32 cellular contexts compared by ENCODE assay signal in the genomic region with DNA sequence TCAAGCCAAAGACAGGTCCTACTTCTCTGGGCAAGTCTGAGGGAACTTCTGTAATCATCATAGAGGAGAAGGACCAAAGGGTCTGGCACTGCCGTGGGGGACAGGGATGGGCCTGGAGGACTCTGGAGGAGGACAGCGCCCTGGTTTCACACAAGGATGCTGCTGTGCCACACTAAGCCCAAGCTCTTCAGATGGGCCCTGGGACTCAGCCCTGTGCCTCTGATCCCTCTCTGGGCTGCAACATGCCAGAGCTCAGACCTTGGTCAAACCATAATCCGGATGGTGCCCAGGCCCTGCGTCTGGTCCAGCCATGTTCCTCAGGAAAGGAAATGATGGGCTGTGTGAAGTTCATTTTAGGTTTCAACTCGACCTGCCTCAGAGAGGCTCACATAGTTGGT.
DNase-seq lines count a peak whose midpoint lies in the region; ATAC-seq and TF ChIP-seq lines count a peak whose summit lies in the region.
"Had no signal": no experiment of that assay in that cellular context is flagged by ENCODE, and none has a peak within 500 bp of the region (broad histone marks: within the 10 kb centered on the region; RNA-seq: fewer than 3 reads in every experiment).

No MANE protein-coding gene starts in this region.

- H2BK15ac ChIP-seq in neuronal stem cell (ENCODE audit: low read length): no peak overlapping the region

- 94 to 100% methylated on average over 2 to 5 of the region's 5 CpGs for WGBS in endodermal cell (ENCODE audit: insufficient coverage in 1 of 2, insufficient read length in 1 of 2), 2 experiments
- no CpG with 5 or more reads among the region's 5 CpGs for WGBS in neuronal stem cell (ENCODE audit: extremely low coverage in 2 of 2, insufficient read length in 2 of 2, insufficient replicate concordance in 1 of 2), 2 donors

- H2AFZ ChIP-seq in neuronal stem cell (ENCODE audit: low read length): no peak overlapping the region

- no peak overlapping the region for H3K23ac ChIP-seq in neuronal stem cell (ENCODE audit: low read depth, low read length, poor library complexity)

- H3K79me1 ChIP-seq in neuronal stem cell (ENCODE audit: low read depth, low read length): no peaks in the 10 kb centered on the region

- no peak overlapping the region for H3K27ac Mint-ChIP-seq in endodermal cell
- H3K27ac Mint-ChIP-seq: activated CD4-positive, alpha-beta T cell treated with anti-CD3 and anti-CD28 coated beads for 36 hours; activated CD8-positive, alpha-beta T cell treated with anti-CD3 and anti-CD28 coated beads, Interleukin-2, amount 10 ng/mL, durations not matched to agents 7 days and 5 days; activated naive CD8-positive, alpha-beta T cell treated with anti-CD3 and anti-CD28 coated beads, Interleukin-2, amount 50 U/mL, for 24 hours; effector memory CD8-positive, alpha-beta T cell; naive thymus-derived CD4-positive, alpha-beta T cell had no signal

- no peak overlapping the region for H4K8ac ChIP-seq in neuronal stem cell (ENCODE audit: low read depth, low read length)

- in situ Hi-C loops in GM13976 (cut with MboI; ENCODE audit: low sequenced_read_pairs, unreplicated experiment): no loop called here

- H3K4me1 ChIP-seq in right atrium auricular region (no peaks in the 10 kb centered on the region), endodermal cell (ENCODE audit: control insufficient read depth, insufficient read depth, low read length) (peaks cover 4% of the 10 kb centered on the region), neuronal stem cell (ENCODE audit: control insufficient read depth in 2 of 2, insufficient read depth in 1 of 2, low read depth in 1 of 2, low read length in 2 of 2) (peaks cover 2 to 11% of the 10 kb centered on the region in 2 donors), vagina (no peaks in the 10 kb centered on the region)
- H3K4me1 ChIP-seq: colonic mucosa, gastrocnemius medialis, SJCRH30, uterus had no signal

- no peak overlapping the region for H2BK12ac ChIP-seq in neuronal stem cell (ENCODE audit: low read length)

- H3K4me3 Mint-ChIP-seq in endodermal cell: no peak overlapping the region
- H3K4me3 Mint-ChIP-seq: activated CD4-positive, alpha-beta T cell treated with anti-CD3 and anti-CD28 coated beads for 36 hours; activated CD8-positive, alpha-beta T cell treated with anti-CD3 and anti-CD28 coated beads, Interleukin-2, amount 10 ng/mL, durations not matched to agents 7 days and 5 days; activated naive CD8-positive, alpha-beta T cell treated with anti-CD3 and anti-CD28 coated beads, Interleukin-2, amount 50 U/mL, for 24 hours; effector memory CD8-positive, alpha-beta T cell; naive thymus-derived CD4-positive, alpha-beta T cell had no signal

- intact Hi-C loops in Right ventricle myocardium superior (cut with DNase I) (no loop called here), vagina (cut with DNase I) (no loop called here)

- H3K36me3 Mint-ChIP-seq in endodermal cell (ENCODE audit: low read depth): peaks cover 12% of the 10 kb centered on the region

- peaks cover 19% of the 10 kb centered on the region for H3K4me1 Mint-ChIP-seq in endodermal cell
- H3K4me1 Mint-ChIP-seq: activated CD4-positive, alpha-beta T cell treated with anti-CD3 and anti-CD28 coated beads for 36 hours; activated naive CD8-positive, alpha-beta T cell treated with anti-CD3 and anti-CD28 coated beads, Interleukin-2, amount 50 U/mL, for 24 hours; naive thymus-derived CD4-positive, alpha-beta T cell had no signal

- H3K9me3 ChIP-seq in right atrium auricular region: peaks cover 0 to 6% of the 10 kb centered on the region in 2 donors
- H3K9me3 ChIP-seq in endodermal cell (ENCODE audit: control insufficient read depth, low read length): peaks cover 32% of the 10 kb centered on the region
- H3K9me3 ChIP-seq in neuronal stem cell (replicated peaks in 1 of 2; ENCODE audit: control insufficient read depth in 2 of 2, insufficient read depth in 1 of 2, low read depth in 1 of 2, low read length in 2 of 2): peaks cover 4 to 43% of the 10 kb centered on the region in 2 donors
- H3K9me3 ChIP-seq in vagina: no peaks in the 10 kb centered on the region
- H3K9me3 ChIP-seq: colonic mucosa, gastrocnemius medialis, uterus had no signal

- H3K27me3 ChIP-seq in right atrium auricular region: no peaks in the 10 kb centered on the region
- H3K27me3 ChIP-seq in endodermal cell (ENCODE audit: control insufficient read depth, insufficient read depth, low read length, poor library complexity, severe bottlenecking): no peaks in the 10 kb centered on the region
- H3K27me3 ChIP-seq in neuronal stem cell (ENCODE audit: control insufficient read depth in 3 of 3, insufficient read depth in 3 of 3, low read depth in 1 of 3, low read length in 3 of 3): no peaks in the 10 kb centered on the region
- H3K27me3 ChIP-seq in vagina: no peaks in the 10 kb centered on the region
- H3K27me3 ChIP-seq: colonic mucosa, gastrocnemius medialis, SJCRH30, uterus had no signal

- no peak overlapping the region for H3K27ac ChIP-seq in right atrium auricular region
- no peak overlapping the region for H3K27ac ChIP-seq in endodermal cell (ENCODE audit: low read depth, low read length)
- no peak overlapping the region for H3K27ac ChIP-seq in neuronal stem cell (replicated peaks; ENCODE audit: low read length)
- H3K27ac ChIP-seq in vagina: no peak overlapping the region
- H3K27ac ChIP-seq: colonic mucosa, gastrocnemius medialis, SJCRH30, uterus, VCaP had no signal

- TF ChIP-seq POLR2A in vagina (IDR thresholded peaks at IDR 0.05): no peak

- H3K18ac ChIP-seq in neuronal stem cell (ENCODE audit: low read length): peak overlapping the region; percentile 22

- no peak overlapping the region for H3K4me2 ChIP-seq in neuronal stem cell (ENCODE audit: insufficient read depth, low read length, poor library complexity, severe bottlenecking)

- H3K14ac ChIP-seq in neuronal stem cell (ENCODE audit: low read length): no peak overlapping the region

- TF ChIP-seq CTCF in right atrium auricular region (IDR thresholded peaks at IDR 0.05) (no peak), endodermal cell (conservative IDR thresholded peaks at IDR 0.05) (no peak), vagina (IDR thresholded peaks at IDR 0.05) (no peak), GM13976 (IDR thresholded peaks at IDR 0.05; ENCODE audit: borderline replicate concordance, control extremely low read depth, extremely low read depth, insufficient read depth, missing control alignments) (no peak)

- peak overlapping the region; percentile 35 for H2AK5ac ChIP-seq in neuronal stem cell (ENCODE audit: low read depth, low read length)

- H3K4ac ChIP-seq in neuronal stem cell (ENCODE audit: low read length): no peak overlapping the region

- H3K9ac ChIP-seq in endodermal cell (ENCODE audit: extremely low read depth, low read length, poor library complexity, severe bottlenecking) (no peak overlapping the region), neuronal stem cell (ENCODE audit: low read depth, low read length, poor library complexity) (no peak overlapping the region)

- ATAC-seq in Right ventricle myocardium superior (ENCODE audit: poor library complexity) (no peak), SK-N-SH treated with all-trans-retinoic acid at 6 μM for 48 hours (no peak)
- ATAC-seq: activated CD4-positive, alpha-beta T cell treated with anti-CD3 and anti-CD28 coated beads for 36 hours; activated CD8-positive, alpha-beta T cell treated with anti-CD3 and anti-CD28 coated beads, Interleukin-2, amount 10 ng/mL, durations not matched to agents 7 days and 5 days; activated naive CD8-positive, alpha-beta T cell treated with anti-CD3 and anti-CD28 coated beads, Interleukin-2, amount 50 U/mL, for 24 hours; effector memory CD8-positive, alpha-beta T cell; gastrocnemius medialis; naive thymus-derived CD4-positive, alpha-beta T cell; Panc1 had no signal

- no peak overlapping the region for H2BK5ac ChIP-seq in neuronal stem cell (ENCODE audit: low read length)

- no peaks in the 10 kb centered on the region for H3K36me3 ChIP-seq in right atrium auricular region
- H3K36me3 ChIP-seq in endodermal cell (ENCODE audit: control insufficient read depth, insufficient read depth, low read length): no peaks in the 10 kb centered on the region
- no peaks in the 10 kb centered on the region for H3K36me3 ChIP-seq in neuronal stem cell (replicated peaks in 1 of 2; ENCODE audit: control insufficient read depth in 2 of 2, insufficient read depth in 2 of 2, low read length in 2 of 2)
- no peaks in the 10 kb centered on the region for H3K36me3 ChIP-seq in vagina
- H3K36me3 ChIP-seq: colonic mucosa, gastrocnemius medialis, SJCRH30, uterus had no signal

- peak; percentile 46 for DNase-seq in right atrium auricular region (ENCODE audit: low spot score)
- DNase-seq in Right ventricle myocardium superior: no peak
- DNase-seq in endodermal cell: peak; percentile 22
- no peak for DNase-seq in neuronal stem cell (ENCODE audit: low spot score)
- DNase-seq in vagina (ENCODE audit: extremely low spot score in 2 of 2): peak; percentile 55 to 75
- DNase-seq in GM13976 (ENCODE audit: low spot score): no peak
- DNase-seq in NCI-H2081 (lab: John Stamatoyannopoulos, UW): no peak
- DNase-seq: activated CD4-positive, alpha-beta T cell treated with anti-CD3 and anti-CD28 coated beads for 36 hours; activated CD8-positive, alpha-beta T cell treated with anti-CD3 and anti-CD28 coated beads, Interleukin-2, amount 10 ng/mL, durations not matched to agents 7 days and 5 days; activated naive CD4-positive, alpha-beta T cell; activated naive CD8-positive, alpha-beta T cell treated with anti-CD3 and anti-CD28 coated beads, Interleukin-2, amount 50 U/mL, for 24 hours; activated T-cell treated with anti-CD3 and anti-CD28 coated beads, Interleukin-2, amount 50 U/mL, for 1 hour; Calu3; colonic mucosa; effector memory CD8-positive, alpha-beta T cell; erythroblast; gastrocnemius medialis; GDM1; H7; midbrain; naive thymus-derived CD4-positive, alpha-beta T cell; NCI-H1417 treated with DMSO at 0.1 percent for 48 hours; NCI-H345; NCI-H69; occipital lobe; SJCRH30; stimulated activated naive CD4-positive, alpha-beta T cell treated with Interleukin-2 at 50 U/mL for 16 hours; T1000; uterus had no signal

- peaks cover 49% of the 10 kb centered on the region for H3K9me3 Mint-ChIP-seq in endodermal cell
- H3K9me3 Mint-ChIP-seq: effector memory CD8-positive, alpha-beta T cell had no signal

- H4K91ac ChIP-seq in neuronal stem cell (ENCODE audit: low read depth, low read length, poor library complexity): no peak overlapping the region

- H3K27me3 Mint-ChIP-seq in endodermal cell (ENCODE audit: insufficient read depth): peaks cover 16% of the 10 kb centered on the region
- H3K27me3 Mint-ChIP-seq: activated naive CD8-positive, alpha-beta T cell treated with anti-CD3 and anti-CD28 coated beads, Interleukin-2, amount 50 U/mL, for 24 hours had no signal

- H3K4me3 ChIP-seq in right atrium auricular region (no peak overlapping the region), endodermal cell (ENCODE audit: low read length) (no peak overlapping the region), neuronal stem cell (ENCODE audit: low read length in 2 of 2) (no peak overlapping the region), vagina (no peak overlapping the region)
- H3K4me3 ChIP-seq: colonic mucosa, gastrocnemius medialis, SJCRH30, uterus had no signal

- no peak overlapping the region for H2BK120ac ChIP-seq in neuronal stem cell (ENCODE audit: low read depth, low read length)

TF ChIP-seq in SK-N-SH treated with all-trans-retinoic acid at 6 μM for 48 hours, 23 proteins besides CTCF, POLR2A, EP300 and RAD21 (continues in another document):
- TF ChIP-seq ZNF565 (CRISPR knock-in tag; conservative IDR thresholded peaks at IDR 0.05; ENCODE audit: low read depth): no peak
- TF ChIP-seq SNAI2 (CRISPR knock-in tag; IDR thresholded peaks at IDR 0.05): no peak

Comparison
In these comparisons a context has a peak if more than half of its experiments do, and no peak if none do; other contexts are left out.
1. DNase-seq: peak in right atrium auricular region (single experiment), endodermal cell (single experiment) and vagina (2 of 2); none in Right ventricle myocardium superior (single experiment), neuronal stem cell (single experiment), GM13976 (single experiment) and NCI-H2081 (0 of 2).